Comparison of ENCODE assay signal across 26 cellular contexts in the genomic region with DNA sequence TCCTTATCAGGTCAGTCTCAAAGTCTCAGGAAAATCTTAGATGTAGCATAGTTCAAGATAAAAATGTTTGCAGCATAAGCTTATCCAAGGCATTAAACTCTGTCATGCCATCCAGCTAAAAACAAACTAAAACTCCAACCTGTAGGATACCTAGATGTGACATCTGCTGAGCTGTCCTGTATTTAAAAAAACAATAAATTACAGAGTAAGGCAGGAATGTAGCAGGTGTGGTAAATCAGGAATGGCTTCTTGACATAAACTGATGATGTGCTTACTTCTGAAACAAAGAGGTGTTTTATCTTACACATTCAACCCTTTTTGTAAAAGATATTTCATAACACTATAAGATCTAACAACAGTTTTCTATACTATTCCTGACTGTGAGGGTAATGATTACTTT. TPM values are rescaled to one million over a fixed set of nuclear protein-coding genes. Genes with fewer than 3 reads are reported as not detected.
"Had no signal": no experiment of that assay in that cellular context is flagged by ENCODE, and none has a peak within 500 bp of the region (broad histone marks: within the 10 kb centered on the region; RNA-seq: fewer than 3 reads in every experiment).

No MANE protein-coding gene starts in this region.

- H3K27me3 Mint-ChIP-seq: activated CD4-positive, alpha-beta memory T cell treated with anti-CD3 and anti-CD28 coated beads, Interleukin-2, amount 10 ng/mL, durations not matched to agents 7 days and 5 days; activated CD4-positive, alpha-beta T cell treated with anti-CD3 and anti-CD28 coated beads for 36 hours had no signal

- H3K4me1 Mint-ChIP-seq: activated naive CD4-positive, alpha-beta T cell treated with anti-CD3 and anti-CD28 coated beads, Interleukin-2, amount 50 U/mL, for 24 hours had no signal

- H3K4me2 ChIP-seq: KMS-11, SK-N-SH had no signal

- H3K9me2 ChIP-seq: SK-N-SH had no signal

- H3K27ac Mint-ChIP-seq: activated CD4-positive, alpha-beta memory T cell treated with anti-CD3 and anti-CD28 coated beads, Interleukin-2, amount 10 ng/mL, durations not matched to agents 7 days and 5 days; activated CD4-positive, alpha-beta T cell treated with anti-CD3 and anti-CD28 coated beads for 36 hours; activated naive CD4-positive, alpha-beta T cell treated with anti-CD3 and anti-CD28 coated beads, Interleukin-2, amount 50 U/mL, for 24 hours; T-helper 2 cell treated with Interferon-gamma antibody and Interleukin-4, amounts not matched to agents 5 μg/mL and 100 μg/mL, for 36 hours had no signal

- H3K9ac ChIP-seq: KMS-11, SK-N-SH had no signal

- H3K4me3 ChIP-seq: ascending aorta, body of pancreas, cardiac muscle cell, Peyer's patch had no signal

- H3K4me3 Mint-ChIP-seq: activated CD4-positive, alpha-beta memory T cell treated with anti-CD3 and anti-CD28 coated beads, Interleukin-2, amount 10 ng/mL, durations not matched to agents 7 days and 5 days; activated CD4-positive, alpha-beta T cell treated with anti-CD3 and anti-CD28 coated beads for 36 hours; activated naive CD4-positive, alpha-beta T cell treated with anti-CD3 and anti-CD28 coated beads, Interleukin-2, amount 50 U/mL, for 24 hours; T-helper 2 cell treated with Interferon-gamma antibody and Interleukin-4, amounts not matched to agents 5 μg/mL and 100 μg/mL, for 36 hours had no signal

- H3K36me3 Mint-ChIP-seq: activated naive CD4-positive, alpha-beta T cell treated with anti-CD3 and anti-CD28 coated beads, Interleukin-2, amount 50 U/mL, for 24 hours had no signal

- H3K4me1 ChIP-seq: ascending aorta, body of pancreas, Peyer's patch had no signal

- ATAC-seq: body of pancreas had no signal

- H3K27ac ChIP-seq: ascending aorta, body of pancreas, cardiac muscle cell, KMS-11, Peyer's patch, WERI-Rb-1 had no signal

- H3K27me3 ChIP-seq: ascending aorta, body of pancreas, cardiac muscle cell, Peyer's patch had no signal

- H3K36me3 ChIP-seq: ascending aorta, cardiac muscle cell, Peyer's patch, WERI-Rb-1 had no signal

- DNase-seq: activated CD4-positive, alpha-beta memory T cell treated with anti-CD3 and anti-CD28 coated beads, Interleukin-2, amount 10 ng/mL, durations not matched to agents 7 days and 5 days; activated CD4-positive, alpha-beta T cell treated with anti-CD3 and anti-CD28 coated beads for 36 hours; activated CD4-positive, alpha-beta T cell treated with anti-CD3 and anti-CD28 coated beads, Interleukin-2, amount 50 U/mL, for 1 hour; activated CD8-positive, alpha-beta memory T cell treated with anti-CD3 and anti-CD28 coated beads, Interleukin-2, amount 50 U/mL, for 48 hours; activated effector memory CD4-positive, alpha-beta T cell treated with Interleukin-2 at 50 U/mL for 16 hours; activated naive CD4-positive, alpha-beta T cell; activated T-cell treated with anti-CD3 and anti-CD28 coated beads, Interleukin-2, amount 50 U/mL, for 1 hour; body of pancreas; NCI-H1092; NCI-H1417; NCI-H1694; NCI-H2029; NCI-H2107; NCI-H2171 treated with DMSO at 0.1 percent for 48 hours; NCI-H345; NCI-H510A; NCI-H526 treated with DMSO at 0.1 percent for 48 hours; NCI-H82; Peyer's patch; SK-N-SH; WERI-Rb-1 had no signal

RNA-seq across cellular contexts. Expression of gene DLGAP5, which starts 30.6 kb away (rescaled TPM):
- total RNA-seq: ascending aorta, body of pancreas had no signal
